In the genomic region with DNA sequence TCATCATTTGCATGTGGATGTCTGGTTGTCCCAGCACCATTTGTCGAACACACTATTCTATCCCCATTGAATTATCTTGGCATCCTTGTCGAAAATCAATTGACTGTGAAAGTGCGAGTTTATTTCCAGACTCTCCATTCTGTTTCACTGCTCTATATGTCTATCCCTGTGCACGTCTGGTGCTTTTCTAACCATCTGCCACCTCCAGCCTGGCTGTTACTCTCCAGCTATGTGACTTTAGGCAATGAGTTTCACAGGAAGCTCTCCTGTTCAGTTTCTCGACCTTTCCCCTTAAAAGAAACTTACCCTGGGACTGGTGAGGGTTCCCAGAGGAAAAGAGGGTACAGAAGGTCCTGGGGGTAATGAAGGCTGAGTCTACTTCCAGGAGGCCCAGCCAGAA, we compare ENCODE assay signal across 22 cellular contexts.
"Had no signal": no experiment of that assay in that cellular context is flagged by ENCODE, and none has a peak within 500 bp of the region (broad histone marks: within the 10 kb centered on the region; RNA-seq: fewer than 3 reads in every experiment).

No MANE protein-coding gene starts in this region.

- H3K27ac ChIP-seq: brain microvascular endothelial cell, cardiac muscle cell, colonic mucosa had no signal

- H3K4me3 ChIP-seq: cardiac muscle cell, colonic mucosa had no signal

- ATAC-seq: activated T-cell treated with anti-CD3 and anti-CD28 coated beads, Interleukin-2, amount 50 U/mL, for 4 hours; T-cell had no signal

- DNase-seq: activated CD4-positive, alpha-beta memory T cell treated with anti-CD3 and anti-CD28 coated beads for 36 hours; activated CD4-positive, alpha-beta T cell treated with anti-CD3 and anti-CD28 coated beads, Interleukin-2, amount 10 ng/mL, durations not matched to agents 7 days and 5 days; activated CD4-positive, CD25-positive, alpha-beta regulatory T cell; activated CD8-positive, alpha-beta memory T cell treated with anti-CD3 and anti-CD28 coated beads for 24 hours; activated gamma-delta T cell; activated naive CD4-positive, alpha-beta T cell treated with anti-CD3 and anti-CD28 coated beads for 36 hours; activated naive CD8-positive, alpha-beta T cell treated with anti-CD3 and anti-CD28 coated beads for 36 hours; activated T-cell treated with anti-CD3 and anti-CD28 coated beads, Interleukin-2, amount 50 U/mL, for 4 hours; brain microvascular endothelial cell; colonic mucosa; KG1; NCI-H1048; NCI-H187; NCI-H2081; NCI-H2227 treated with DMSO at 0.1 percent for 48 hours; NCI-H510A; NCI-H748 treated with DMSO at 0.1 percent for 48 hours; SIG-M5; T-cell; T-helper 2 cell; T1000 had no signal

- H3K9me3 ChIP-seq: colonic mucosa had no signal

- H3K36me3 ChIP-seq: brain microvascular endothelial cell, cardiac muscle cell, colonic mucosa had no signal

- H3K4me1 ChIP-seq: colonic mucosa had no signal

- H3K27me3 ChIP-seq: brain microvascular endothelial cell, cardiac muscle cell, colonic mucosa had no signal
